15 cellular contexts compared by ENCODE assay signal in genomic region chr11:126840975-126841374, GRCh38.
DNase-seq lines count a peak whose midpoint lies in the region; ATAC-seq, FAIRE-seq and TF ChIP-seq lines count a peak whose summit lies in the region.
"Had no signal": no experiment of that assay in that cellular context is flagged by ENCODE, and none has a peak within 500 bp of the region (broad histone marks: within the 10 kb centered on the region; RNA-seq: fewer than 3 reads in every experiment).

No MANE protein-coding gene starts in this region.

- H3K4me2 ChIP-seq in BLaER1 (peak overlapping the region; percentile 42), mesendoderm (ENCODE audit: low read length) (no peak overlapping the region)

- H4K5ac ChIP-seq in mesendoderm (ENCODE audit: low read length), result no peak overlapping the region

- H3K27me3 Mint-ChIP-seq in neural crest cell (ENCODE audit: low read depth), result no peaks in the 10 kb centered on the region

- H3K4me1 Mint-ChIP-seq in neural crest cell, result peaks cover 31% of the 10 kb centered on the region

- no peak overlapping the region for H2BK5ac ChIP-seq in mesendoderm (ENCODE audit: low read length)

- no peak overlapping the region for H2BK120ac ChIP-seq in mesendoderm (ENCODE audit: low read depth, low read length)

- H3K27me3 ChIP-seq in BLaER1 (no peaks in the 10 kb centered on the region), mesendoderm (ENCODE audit: insufficient read depth, low read length, poor library complexity) (no peaks in the 10 kb centered on the region)

- no peak overlapping the region for H3K18ac ChIP-seq in mesendoderm (ENCODE audit: low read length)

- H3K9me3 Mint-ChIP-seq in neural crest cell, result peaks cover 10% of the 10 kb centered on the region
- H3K9me3 Mint-ChIP-seq: CD4-positive, alpha-beta T cell had no signal

- no peak for TF ChIP-seq POLR2A in NB4 (IDR thresholded peaks at IDR 0.05; ENCODE audit: extremely low read depth, insufficient read length)

- H3K4ac ChIP-seq in mesendoderm (ENCODE audit: low read depth, low read length), result no peak overlapping the region

- no peak for ATAC-seq in HG03439 (IDR thresholded peaks at IDR 0.05; ENCODE audit: unreplicated experiment)
- ATAC-seq: HCT116 had no signal

- peak; percentile 43 for FAIRE-seq in islet of Langerhans (lab: Jason Lieb, UNC)
- FAIRE-seq: H54 had no signal

- peaks cover 29% of the 10 kb centered on the region for H3K4me1 ChIP-seq in BLaER1
- H3K4me1 ChIP-seq in mesendoderm (ENCODE audit: control insufficient read depth, low read depth, low read length), result no peaks in the 10 kb centered on the region

- H3K79me2 ChIP-seq in mesendoderm (ENCODE audit: control insufficient read depth, insufficient read depth, low read length), result no peaks in the 10 kb centered on the region

- H3K4me3 Mint-ChIP-seq in neural crest cell, result no peak overlapping the region
- H3K4me3 Mint-ChIP-seq: CD4-positive, alpha-beta T cell had no signal

- H3K27ac Mint-ChIP-seq in neural crest cell (ENCODE audit: unreplicated experiment), result peak overlapping the region; percentile 91
- H3K27ac Mint-ChIP-seq: CD4-positive, alpha-beta T cell had no signal

- H3K4me3 ChIP-seq in BLaER1, result no peak overlapping the region
- H3K4me3 ChIP-seq in NB4 (ENCODE audit: low read depth, low read length), result no peak overlapping the region
- no peak overlapping the region for H3K4me3 ChIP-seq in mesendoderm (ENCODE audit: low read length)

- no peak overlapping the region for H2BK15ac ChIP-seq in mesendoderm (replicated peaks; ENCODE audit: low read depth)

- no peak overlapping the region for H3K23ac ChIP-seq in mesendoderm (ENCODE audit: low read length)

- no peak overlapping the region for H3K56ac ChIP-seq in mesendoderm (ENCODE audit: low read length)

- TF ChIP-seq CTCF in NB4 (IDR thresholded peaks at IDR 0.05; ENCODE audit: low read depth, low read length) (no peak), neural crest cell (conservative IDR thresholded peaks at IDR 0.05) (no peak)

- H3K36me3 Mint-ChIP-seq in neural crest cell (ENCODE audit: low read depth), result no peaks in the 10 kb centered on the region

- no peaks in the 10 kb centered on the region for H3K79me1 ChIP-seq in mesendoderm (ENCODE audit: low read length)

- H3K9me3 ChIP-seq in BLaER1, result peaks cover 7% of the 10 kb centered on the region; the same call in 1 of the 2 replicates

- WGBS in mesendoderm (ENCODE audit: extremely low coverage, insufficient coverage, low lambda C conversion rate), result no CpG with 5 or more reads among the region's 3 CpGs

- H3K36me3 ChIP-seq in BLaER1 (no peaks in the 10 kb centered on the region), mesendoderm (ENCODE audit: control insufficient read depth, insufficient read depth, low read length) (no peaks in the 10 kb centered on the region)

- H3K9ac ChIP-seq in BLaER1, result no peak overlapping the region
- no peak overlapping the region for H3K9ac ChIP-seq in mesendoderm (ENCODE audit: low read length)

- DNase-seq in NB4 (ENCODE audit: low read depth) (peak; percentile 57), neural crest cell (ENCODE audit: low read depth, low spot score) (no peak), hepatic stellate cell (ENCODE audit: low spot score) (no peak), mesendoderm (no peak)
- DNase-seq: 8988T; AML-193; C1 segment of cervical spinal cord; Calu3; CD4-positive, alpha-beta T cell; DMS 273 treated with DMSO at 0.1 percent for 48 hours had no signal

- no peaks in the 10 kb centered on the region for H4K20me1 ChIP-seq in BLaER1

- H3K27ac ChIP-seq in BLaER1, result no peak overlapping the region
- no peak overlapping the region for H3K27ac ChIP-seq in mesendoderm (ENCODE audit: low read depth, low read length)

- no peak overlapping the region for H2AK5ac ChIP-seq in mesendoderm (ENCODE audit: low read length)

- H4K8ac ChIP-seq in mesendoderm (ENCODE audit: low read depth, low read length), result no peak overlapping the region
